In the genomic region with DNA sequence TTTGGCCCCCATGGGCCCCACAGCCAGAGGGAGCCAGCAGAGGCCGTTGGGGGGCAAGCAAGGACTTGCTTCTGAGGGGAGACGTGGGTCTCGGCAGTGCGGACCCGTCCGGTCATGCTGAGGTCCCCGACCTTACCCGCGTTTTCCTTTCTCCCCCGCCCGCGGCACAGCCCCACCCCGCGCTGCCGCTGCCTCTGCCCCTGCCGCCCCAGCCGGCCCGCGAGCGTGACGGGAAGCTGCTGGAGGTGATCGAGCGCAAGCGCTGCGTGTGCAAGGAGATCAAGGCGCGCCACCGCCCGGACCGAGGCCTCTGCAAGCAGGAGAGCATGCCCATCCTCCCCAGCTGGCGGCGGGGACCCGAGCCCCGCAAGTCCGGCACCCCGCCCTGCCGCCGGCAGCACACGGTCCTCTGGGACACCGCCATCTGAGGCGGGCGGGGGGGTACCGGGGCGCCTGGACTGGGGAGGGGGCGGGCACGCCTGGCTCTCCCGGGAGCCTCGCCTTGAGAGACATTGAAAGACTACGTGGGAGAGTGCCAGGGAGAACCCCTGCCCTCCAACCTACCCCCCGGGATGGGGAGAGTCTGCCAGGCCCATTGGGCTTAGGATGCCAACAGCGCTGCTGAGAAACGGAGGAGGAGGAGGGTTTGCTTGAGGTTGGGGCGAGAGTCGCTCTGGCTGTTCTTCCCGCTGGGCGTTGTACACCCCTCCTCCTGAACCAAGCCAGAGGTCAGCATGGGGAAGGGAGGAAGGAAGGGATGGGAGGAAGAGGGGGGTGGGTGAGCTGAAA, we compare ENCODE assay signal across 8 cellular contexts. TPM values are rescaled to one million over a fixed set of nuclear protein-coding genes. Genes with fewer than 3 reads are reported as not detected.
A peak's percentile ranks its signal among the peaks of the same experiment; 100 is the strongest.
DNase-seq lines count a peak whose midpoint lies in the region; ATAC-seq and TF ChIP-seq lines count a peak whose summit lies in the region.

No MANE protein-coding gene starts in this region.

- no peak for TF ChIP-seq CTCF in glutamatergic neuron (IDR thresholded peaks at IDR 0.05; ENCODE audit: partially characterized antibody, unreplicated experiment)

- DNase-seq in AML-193 (lab: John Stamatoyannopoulos, UW) (peak; percentile 15 to 23), MV-4-11 (lab: John Stamatoyannopoulos, UW) (peak; percentile 9), glutamatergic neuron (peak; percentile 71), posterior cingulate gyrus (peak in 7 of 10 donors; percentile 28 to 90 (median 49)), A172 (ENCODE audit: low spot score) (no peak), NCI-H1092 (lab: John Stamatoyannopoulos, UW) (no peak)

- no peaks in the 10 kb centered on the region for H3K4me1 Mint-ChIP-seq in activated T-helper 17 cell treated with anti-CD3 and anti-CD28 coated beads, Interleukin-2, amount 50 U/mL, for 72 hours
- peaks cover 10% of the 10 kb centered on the region for H3K4me1 Mint-ChIP-seq in glutamatergic neuron (ENCODE audit: low read depth, unreplicated experiment)

- peak; percentile 89 for ATAC-seq in activated T-helper 17 cell treated with anti-CD3 and anti-CD28 coated beads, Interleukin-2, amount 50 U/mL, for 72 hours (replicated peaks)
- no peak for ATAC-seq in GM19395 (IDR thresholded peaks at IDR 0.05; ENCODE audit: unreplicated experiment)

- intact Hi-C loops in posterior cingulate gyrus (cut with DNase I) = loop anchor here (5.0 kb wide), 1 partner anchor 44 kb away; a partner anchor contains a TSS

- peak overlapping the region; percentile 53 for H3K4me3 Mint-ChIP-seq in activated T-helper 17 cell treated with anti-CD3 and anti-CD28 coated beads, Interleukin-2, amount 50 U/mL, for 72 hours
- peak overlapping the region; percentile 77 for H3K4me3 Mint-ChIP-seq in glutamatergic neuron (ENCODE audit: unreplicated experiment)

- peak overlapping the region; percentile 28 for H3K27ac Mint-ChIP-seq in activated T-helper 17 cell treated with anti-CD3 and anti-CD28 coated beads, Interleukin-2, amount 50 U/mL, for 72 hours
- no peak overlapping the region for H3K27ac Mint-ChIP-seq in glutamatergic neuron (ENCODE audit: unreplicated experiment)

- H3K36me3 Mint-ChIP-seq in activated T-helper 17 cell treated with anti-CD3 and anti-CD28 coated beads, Interleukin-2, amount 50 U/mL, for 72 hours (ENCODE audit: low read depth) = no peaks in the 10 kb centered on the region
- no peaks in the 10 kb centered on the region for H3K36me3 Mint-ChIP-seq in glutamatergic neuron (ENCODE audit: unreplicated experiment)

- H3K9me3 Mint-ChIP-seq in activated T-helper 17 cell treated with anti-CD3 and anti-CD28 coated beads, Interleukin-2, amount 50 U/mL, for 72 hours = no peaks in the 10 kb centered on the region
- H3K9me3 Mint-ChIP-seq in glutamatergic neuron (ENCODE audit: unreplicated experiment) = no peaks in the 10 kb centered on the region

- H3K27me3 Mint-ChIP-seq in activated T-helper 17 cell treated with anti-CD3 and anti-CD28 coated beads, Interleukin-2, amount 50 U/mL, for 72 hours = no peaks in the 10 kb centered on the region
- H3K27me3 Mint-ChIP-seq in glutamatergic neuron (ENCODE audit: unreplicated experiment) = peaks cover 2% of the 10 kb centered on the region

RNA-seq across cellular contexts. Expression of a gene that starts 9.9 kb away (rescaled TPM):
- total RNA-seq in activated T-helper 17 cell treated with anti-CD3 and anti-CD28 coated beads, Interleukin-2, amount 50 U/mL, for 72 hours = under 1 TPM; 0.15 to 0.19 TPM
- 36.6 TPM for total RNA-seq in glutamatergic neuron (ENCODE audit: unreplicated experiment)
- total RNA-seq in A172 (2014; rRNA removed; shearing (Covaris generic)) = 0.07 TPM in 1 of 2 replicates, not detected in the other

RNA-seq across cellular contexts. Expression of a gene that starts 14.7 kb away (rescaled TPM):
- 100 to 1,000 TPM in 1 of 2 donors, 10 to 100 TPM in 1; 88.5 to 163 TPM for total RNA-seq in activated T-helper 17 cell treated with anti-CD3 and anti-CD28 coated beads, Interleukin-2, amount 50 U/mL, for 72 hours
- total RNA-seq in glutamatergic neuron (ENCODE audit: unreplicated experiment) = 39.6 TPM
- total RNA-seq in A172 (2014; rRNA removed; shearing (Covaris generic)) = 26.6 and 32.6 TPM in 2 replicates

RNA-seq across cellular contexts. Expression of a gene that starts 29.6 kb away (rescaled TPM):
- total RNA-seq in activated T-helper 17 cell treated with anti-CD3 and anti-CD28 coated beads, Interleukin-2, amount 50 U/mL, for 72 hours = 10 to 100 TPM in 1 of 2 donors, 1 to 10 TPM in 1; 3.3 to 17.3 TPM
- 1.7 TPM for total RNA-seq in glutamatergic neuron (ENCODE audit: unreplicated experiment)
- total RNA-seq in A172 (2014; rRNA removed; shearing (Covaris generic)) = 0.60 and 8.3 TPM in 2 replicates

RNA-seq across cellular contexts. Expression of a gene that starts 45.3 kb away (rescaled TPM):
- 10 to 100 TPM; 48.3 to 50.7 TPM for total RNA-seq in activated T-helper 17 cell treated with anti-CD3 and anti-CD28 coated beads, Interleukin-2, amount 50 U/mL, for 72 hours
- total RNA-seq in glutamatergic neuron (ENCODE audit: unreplicated experiment) = 5.7 TPM
- 6.8 and 8.8 TPM in 2 replicates for total RNA-seq in A172 (2014; rRNA removed; shearing (Covaris generic))

RNA-seq across cellular contexts. Expression of a gene that starts 57.4 kb away (rescaled TPM):
- total RNA-seq in activated T-helper 17 cell treated with anti-CD3 and anti-CD28 coated beads, Interleukin-2, amount 50 U/mL, for 72 hours = 10 to 100 TPM; 51.2 to 63.6 TPM
- 24.1 TPM for total RNA-seq in glutamatergic neuron (ENCODE audit: unreplicated experiment)
- total RNA-seq in A172 (2014; rRNA removed; shearing (Covaris generic)) = 55.0 and 67.7 TPM in 2 replicates

Comparison
In these comparisons a context has a peak if more than half of its experiments do, and no peak if none do; other contexts are left out.
1. DNase-seq: peak in AML-193 (2 of 2), MV-4-11 (single experiment), glutamatergic neuron (single experiment) and posterior cingulate gyrus (7 of 10); none in A172 (single experiment) and NCI-H1092 (single experiment).
2. RNA of a gene that starts 9.9 kb away (total RNA-seq): 36.6 TPM in glutamatergic neuron (single experiment); 0.15 to 0.19 TPM in activated T-helper 17 cell treated with anti-CD3 and anti-CD28 coated beads, Interleukin-2, amount 50 U/mL, for 72 hours and 0.07 TPM in A172; every median in the first group is over 10 times any median in the second.